ENCODE assay signal across 24 cellular contexts in the genomic region with DNA sequence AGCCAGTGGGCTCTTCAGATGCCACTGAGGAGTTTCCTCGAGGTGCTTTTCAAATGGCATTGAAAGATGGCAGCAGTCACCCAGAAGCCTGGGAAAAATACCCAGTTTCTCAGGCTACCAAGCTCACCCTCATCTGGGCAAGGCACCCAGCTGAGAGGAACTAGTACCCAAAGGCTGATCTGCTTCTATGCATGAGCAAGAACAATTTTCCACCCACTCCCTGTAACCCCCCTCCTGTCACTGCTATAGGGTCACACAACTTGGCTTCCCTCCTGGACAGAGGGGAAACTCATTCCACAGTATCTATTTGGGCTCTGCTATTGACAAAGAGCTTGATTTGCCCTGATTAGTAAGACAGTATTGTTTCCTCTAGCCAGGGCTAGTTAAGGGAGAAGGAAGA.
"Had no signal": no experiment of that assay in that cellular context is flagged by ENCODE, and none has a peak within 500 bp of the region (broad histone marks: within the 10 kb centered on the region; RNA-seq: fewer than 3 reads in every experiment).

No MANE protein-coding gene starts in this region.

- DNase-seq: colonic mucosa; effector memory CD4-positive, alpha-beta T cell; erythroblast; esophagus squamous epithelium; foreskin melanocyte; glutamatergic neuron; heart right ventricle; hippocampal formation; left colon; mucosa of descending colon; naive B cell; pancreas; spleen; stimulated activated CD4-positive, alpha-beta T cell treated with anti-CD3 and anti-CD28 coated beads, Interleukin-4, amount 100 ng/mL, for 4 hours; stimulated activated naive CD8-positive, alpha-beta T cell treated with anti-CD3 and anti-CD28 coated beads, Interleukin-15, Interleukin-2, amounts not matched to agents 100 U/mL and 50 U/mL, for 24 hours; substantia nigra; testis; upper lobe of right lung; uterus had no signal

- H3K4me3 ChIP-seq: colonic mucosa, esophagus squamous epithelium, heart right ventricle, lung, mucosa of descending colon, pancreas, right atrium auricular region, skin epidermis, spleen, testis, tibial nerve, upper lobe of right lung, uterus had no signal

- H3K4me1 ChIP-seq: colonic mucosa, right atrium auricular region, spleen, testis, tibial nerve had no signal

- H3K9me3 ChIP-seq: colonic mucosa, esophagus squamous epithelium, mucosa of descending colon, neutrophil, pancreas, testis, upper lobe of right lung, uterus had no signal

- H3K27me3 ChIP-seq: colonic mucosa, esophagus squamous epithelium, heart right ventricle, neutrophil, pancreas, right atrium auricular region, spleen, testis, tibial nerve, upper lobe of right lung, uterus had no signal

- H3K36me3 ChIP-seq: colonic mucosa, esophagus squamous epithelium, heart right ventricle, neutrophil, pancreas, right atrium auricular region, spleen, tibial nerve, upper lobe of right lung, uterus had no signal

- H3K27ac ChIP-seq: colonic mucosa, esophagus squamous epithelium, heart right ventricle, neutrophil, pancreas, right atrium auricular region, skin epidermis, spleen, testis, tibial nerve, upper lobe of right lung, uterus had no signal
